In the genomic region with DNA sequence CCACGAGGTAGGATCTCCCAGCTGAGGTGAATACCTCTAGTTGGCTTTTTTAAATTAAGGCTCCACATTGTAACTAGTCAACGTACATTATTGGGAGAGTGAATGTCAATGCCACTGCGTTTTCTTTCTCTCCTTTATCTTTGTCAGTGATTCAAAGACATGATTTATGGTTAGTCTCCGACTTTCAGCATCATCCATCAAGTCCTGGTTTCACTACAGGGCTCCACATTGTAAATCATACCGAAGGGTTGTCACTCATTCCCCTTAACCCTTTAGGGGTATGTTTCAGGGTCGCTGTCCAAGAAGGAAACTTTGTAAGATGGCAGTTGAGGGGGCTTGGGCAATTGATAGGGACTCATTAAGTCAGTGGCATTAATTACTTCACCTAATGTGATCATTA, we compare ENCODE assay signal across 25 cellular contexts.
A peak's percentile ranks its signal among the peaks of the same experiment; 100 is the strongest.
DNase-seq lines count a peak whose midpoint lies in the region; ATAC-seq, FAIRE-seq and TF ChIP-seq lines count a peak whose summit lies in the region.
"Had no signal": no experiment of that assay in that cellular context is flagged by ENCODE, and none has a peak within 500 bp of the region (broad histone marks: within the 10 kb centered on the region; RNA-seq: fewer than 3 reads in every experiment).

No MANE protein-coding gene starts in this region.

- no peak for TF ChIP-seq RAD21 in K562 (CRISPR knock-in tag; conservative IDR thresholded peaks at IDR 0.05 in 1 of 2, IDR thresholded peaks at IDR 0.05 in 1 of 2)

- FAIRE-seq in K562 (lab: Jason Lieb, UNC) = peak; percentile 32
- FAIRE-seq: A204.1, G401.6, GM12892, GM19239 had no signal

- H3K4me2 ChIP-seq in K562 (ENCODE audit: insufficient read depth, low read length) = no peak overlapping the region
- H3K4me2 ChIP-seq: BLaER1, GM23338 had no signal

- no TSS peak for BruUV-seq in K562 (replicated peaks; lab: Mats Ljungman, UMichigan)

- H3K36me3 Mint-ChIP-seq in progenitor cell of endocrine pancreas (ENCODE audit: insufficient read depth) (peaks cover 1% of the 10 kb centered on the region), natural killer cell (no peaks in the 10 kb centered on the region)
- H3K36me3 Mint-ChIP-seq: CD4-positive, CD25-positive, alpha-beta regulatory T cell; CD8-positive, alpha-beta T cell had no signal

- H3K79me2 ChIP-seq in K562 (ENCODE audit: control insufficient read depth, insufficient read depth, low read length) = no peaks in the 10 kb centered on the region

- POLR2A ChIA-PET in HEK293T (lab: Yijun Ruan, JAX) (no interaction called here), K562 (lab: Yijun Ruan, JAX) (no interaction called here)

- H4K20me1 ChIP-seq in K562 (replicated peaks; ENCODE audit: control insufficient read depth, insufficient read depth, low read length) = no peaks in the 10 kb centered on the region
- H4K20me1 ChIP-seq: BLaER1 had no signal

- ATAC-seq in K562 = no peak
- ATAC-seq in natural killer cell = no peak
- ATAC-seq: CD8-positive, alpha-beta T cell; GM23338; HCT116 had no signal

- no peaks in the 10 kb centered on the region for H3K27me3 Mint-ChIP-seq in progenitor cell of endocrine pancreas
- H3K27me3 Mint-ChIP-seq in natural killer cell (ENCODE audit: low read depth in 2 of 2) = peaks cover 8 to 29% of the 10 kb centered on the region in 2 donors

- H3K27ac ChIP-seq in K562 (ENCODE audit: extremely low read depth, low read depth, low read length) (no peak overlapping the region), esophagus squamous epithelium (no peak overlapping the region)
- H3K27ac ChIP-seq: 22Rv1, BLaER1, C4-2B had no signal

- no peak for TF ChIP-seq EP300 in K562 (IDR thresholded peaks at IDR 0.05; ENCODE audit: low read length)

- H3K36me3 ChIP-seq in K562 (ENCODE audit: control insufficient read depth, insufficient read depth, low read length) (no peaks in the 10 kb centered on the region), esophagus squamous epithelium (no peaks in the 10 kb centered on the region)
- H3K36me3 ChIP-seq: BLaER1 had no signal

- H3K4me1 Mint-ChIP-seq in progenitor cell of endocrine pancreas (ENCODE audit: low read depth) (peaks cover 18% of the 10 kb centered on the region), natural killer cell (no peaks in the 10 kb centered on the region)
- H3K4me1 Mint-ChIP-seq: B cell had no signal

- DNase-seq in HEK293T (ENCODE audit: extremely low spot score) (no peak), K562 (ENCODE audit: extremely low read depth in 1 of 4, low spot score in 3 of 4) (no peak), left kidney (ENCODE audit: low read depth, low spot score) (peak; percentile 38), progenitor cell of endocrine pancreas (ENCODE audit: low spot score, unreplicated experiment) (no peak), natural killer cell (no peak), esophagus squamous epithelium (lab: John Stamatoyannopoulos, UW) (no peak), Kasumi-1 (lab: John Stamatoyannopoulos, UW) (no peak), SW480 (ENCODE audit: low spot score) (no peak)
- DNase-seq: Caco-2; CD4-positive, CD25-positive, alpha-beta regulatory T cell; CD8-positive, alpha-beta T cell; DMS153; DND-41; H9; HFFc6 had no signal

- no peaks in the 10 kb centered on the region for H3K9me3 Mint-ChIP-seq in progenitor cell of endocrine pancreas (ENCODE audit: low read depth)
- no peaks in the 10 kb centered on the region for H3K9me3 Mint-ChIP-seq in natural killer cell
- H3K9me3 Mint-ChIP-seq: CD8-positive, alpha-beta T cell; GM23338; H9 had no signal

- TF ChIP-seq CTCF in K562 (IDR thresholded peaks at IDR 0.05 in 2 of 3, conservative IDR thresholded peaks at IDR 0.05 in 1 of 3; ENCODE audit: insufficient read depth in 2 of 3, low read depth in 1 of 3, low read length in 3 of 3) (no peak), progenitor cell of endocrine pancreas (IDR thresholded peaks at IDR 0.05; ENCODE audit: unreplicated experiment) (no peak), natural killer cell (IDR thresholded peaks at IDR 0.05) (no peak), esophagus squamous epithelium (IDR thresholded peaks at IDR 0.05) (no peak)

- in situ Hi-C loops in K562 (cut with MboI) = no loop called here

- no peak overlapping the region for H3K9ac ChIP-seq in K562 (ENCODE audit: insufficient read depth in 1 of 2, low read depth in 2 of 2, low read length in 2 of 2)
- H3K9ac ChIP-seq: BLaER1 had no signal

- intact Hi-C loops in K562 (cut with micrococcal nuclease) (no loop called here), natural killer cell (cut with micrococcal nuclease) (no loop called here), esophagus squamous epithelium (cut with DNase I) (no loop called here)

- H3K27ac Mint-ChIP-seq in progenitor cell of endocrine pancreas (peak overlapping the region; percentile 36), natural killer cell (no peak overlapping the region)
- H3K27ac Mint-ChIP-seq: B cell; CD4-positive, CD25-positive, alpha-beta regulatory T cell; CD8-positive, alpha-beta T cell; GM23338; H9; HFFc6 had no signal

- H3K9me3 ChIP-seq in K562 (replicated peaks; ENCODE audit: control insufficient read depth, insufficient read depth, low read depth, low read length) (no peaks in the 10 kb centered on the region), esophagus squamous epithelium (no peaks in the 10 kb centered on the region)
- H3K9me3 ChIP-seq: BLaER1, Caco-2 had no signal

- no peak overlapping the region for H3K4me3 Mint-ChIP-seq in progenitor cell of endocrine pancreas (ENCODE audit: low read depth)
- H3K4me3 Mint-ChIP-seq in natural killer cell = no peak overlapping the region
- H3K4me3 Mint-ChIP-seq: B cell; CD4-positive, CD25-positive, alpha-beta regulatory T cell; CD8-positive, alpha-beta T cell; GM23338; H9; HFFc6 had no signal

- TF ChIP-seq POLR2A in K562 (conservative IDR thresholded peaks at IDR 0.05) (no peak), esophagus squamous epithelium (IDR thresholded peaks at IDR 0.05) (no peak)

- H3K4me3 ChIP-seq in K562 = no peak overlapping the region
- H3K4me3 ChIP-seq in esophagus squamous epithelium = no peak overlapping the region
- H3K4me3 ChIP-seq: BLaER1, GM23338 had no signal

- CTCF ChIA-PET in HEK293T (lab: Yijun Ruan, JAX) (no interaction called here), K562 (lab: Yijun Ruan, JAX; ENCODE audit: low intra/inter-chr PET ratio) (no interaction called here)

- H3K4me1 ChIP-seq in K562 (replicated peaks in 1 of 2; ENCODE audit: control insufficient read depth in 2 of 2, insufficient read depth in 2 of 2, low read length in 2 of 2) (peaks cover 0 to 6% of the 10 kb centered on the region in 2 experiments; a peak in 1 of 5 replicates), esophagus squamous epithelium (no peaks in the 10 kb centered on the region)
- H3K4me1 ChIP-seq: BLaER1, Caco-2 had no signal

- H2AFZ ChIP-seq in K562 (ENCODE audit: low read depth, low read length) = no peak overlapping the region
- H2AFZ ChIP-seq: GM23338 had no signal

- H3K9me1 ChIP-seq in K562 (ENCODE audit: control insufficient read depth, insufficient read depth, low read length) = no peaks in the 10 kb centered on the region

- H3K27me3 ChIP-seq in K562 (ENCODE audit: control insufficient read depth in 2 of 2, insufficient read depth in 2 of 2, low read length in 2 of 2) (peaks cover 2 to 13% of the 10 kb centered on the region in 2 experiments; a peak in 3 of 5 replicates), esophagus squamous epithelium (peaks cover 0 to 65% (median 0%) of the 10 kb centered on the region in 4 donors)
- H3K27me3 ChIP-seq: BLaER1 had no signal

- 0% methylated on average over 6 of the region's 6 CpGs for WGBS in K562 (ENCODE audit: insufficient coverage, low coverage, missing lambda C conversion rate)
- 71 to 84% methylated on average over 5 to 6 of the region's 6 CpGs for WGBS in esophagus squamous epithelium, 2 donors

TF ChIP-seq in HEK293T, 16 proteins besides CTCF, POLR2A, EP300 and RAD21:
- no peak for TF ChIP-seq NFRKB (IDR thresholded peaks at IDR 0.05)
- TF ChIP-seq, protein P1, sequence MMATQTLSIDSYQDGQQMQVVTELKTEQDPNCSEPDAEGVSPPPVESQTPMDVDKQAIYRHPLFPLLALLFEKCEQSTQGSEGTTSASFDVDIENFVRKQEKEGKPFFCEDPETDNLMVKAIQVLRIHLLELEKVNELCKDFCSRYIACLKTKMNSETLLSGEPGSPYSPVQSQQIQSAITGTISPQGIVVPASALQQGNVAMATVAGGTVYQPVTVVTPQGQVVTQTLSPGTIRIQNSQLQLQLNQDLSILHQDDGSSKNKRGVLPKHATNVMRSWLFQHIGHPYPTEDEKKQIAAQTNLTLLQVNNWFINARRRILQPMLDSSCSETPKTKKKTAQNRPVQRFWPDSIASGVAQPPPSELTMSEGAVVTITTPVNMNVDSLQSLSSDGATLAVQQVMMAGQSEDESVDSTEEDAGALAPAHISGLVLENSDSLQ (IDR thresholded peaks at IDR 0.05) = 0 out of 2 replicates have a peak, but pooled peaks have one; percentile 47

TF ChIP-seq in K562, 482 proteins besides CTCF, POLR2A, EP300 and RAD21 (continues in another document):
- TF ChIP-seq, protein P2, sequence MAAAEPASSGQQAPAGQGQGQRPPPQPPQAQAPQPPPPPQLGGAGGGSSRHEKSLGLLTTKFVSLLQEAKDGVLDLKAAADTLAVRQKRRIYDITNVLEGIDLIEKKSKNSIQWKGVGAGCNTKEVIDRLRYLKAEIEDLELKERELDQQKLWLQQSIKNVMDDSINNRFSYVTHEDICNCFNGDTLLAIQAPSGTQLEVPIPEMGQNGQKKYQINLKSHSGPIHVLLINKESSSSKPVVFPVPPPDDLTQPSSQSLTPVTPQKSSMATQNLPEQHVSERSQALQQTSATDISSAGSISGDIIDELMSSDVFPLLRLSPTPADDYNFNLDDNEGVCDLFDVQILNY (CRISPR knock-in tag; IDR thresholded peaks at IDR 0.05) = no peak
- TF ChIP-seq SMARCE1 (IDR thresholded peaks at IDR 0.05) = no peak
- no peak for TF ChIP-seq BACH1 (tag; IDR thresholded peaks at IDR 0.05)
